In genomic region chr2:177532567-177532966, GRCh38 we compare ENCODE assay signal across 3 cellular contexts.
A peak's percentile ranks its signal among the peaks of the same experiment; 100 is the strongest.
TF ChIP-seq lines count a peak whose summit lies in the region.

No MANE protein-coding gene starts in this region.

TF ChIP-seq in SK-N-SH treated with all-trans-retinoic acid at 6 μM for 48 hours, 23 proteins besides CTCF, POLR2A, EP300 and RAD21:
- TF ChIP-seq ARNTL (CRISPR knock-in tag; IDR thresholded peaks at IDR 0.05; ENCODE audit: borderline replicate concordance, low read depth) (no peak), ZNF8 (CRISPR knock-in tag; IDR thresholded peaks at IDR 0.05) (peak; percentile 94), POU6F1 (CRISPR knock-in tag; IDR thresholded peaks at IDR 0.05; ENCODE audit: borderline replicate concordance, low read depth) (no peak), BACH2 (CRISPR knock-in tag; IDR thresholded peaks at IDR 0.05; ENCODE audit: borderline replicate concordance) (no peak), ZC3H10 (CRISPR knock-in tag; IDR thresholded peaks at IDR 0.05) (no peak), CSDC2 (CRISPR knock-in tag; IDR thresholded peaks at IDR 0.05) (no peak), ZNF70 (CRISPR knock-in tag; IDR thresholded peaks at IDR 0.05) (no peak), TSHZ2 (CRISPR knock-in tag; IDR thresholded peaks at IDR 0.05) (no peak)

TF ChIP-seq in SK-N-SH, 30 proteins besides CTCF, POLR2A, EP300 and RAD21:
- TF ChIP-seq TAF1 (IDR thresholded peaks at IDR 0.05; ENCODE audit: borderline replicate concordance, low read depth, low read length) (no peak), MAX (IDR thresholded peaks at IDR 0.05; ENCODE audit: low read depth) (no peak), IRF3 (IDR thresholded peaks at IDR 0.05; ENCODE audit: low read depth, low read length) (no peak), JUND (IDR thresholded peaks at IDR 0.05) (no peak), ELF1 (IDR thresholded peaks at IDR 0.05) (no peak), RCOR1 (IDR thresholded peaks at IDR 0.05; ENCODE audit: low read length) (no peak), SMC3 (IDR thresholded peaks at IDR 0.05; ENCODE audit: low read depth, low read length) (no peak), FOSL2 (IDR thresholded peaks at IDR 0.05; ENCODE audit: borderline replicate concordance, low read depth) (no peak), FOXM1 (IDR thresholded peaks at IDR 0.05; ENCODE audit: low read depth) (no peak), ZBTB33 (IDR thresholded peaks at IDR 0.05; ENCODE audit: borderline replicate concordance, low read depth) (no peak)

TF ChIP-seq in GM12878, 131 proteins besides CTCF, POLR2A, EP300 and RAD21:
- TF ChIP-seq TAF1 (IDR thresholded peaks at IDR 0.05; ENCODE audit: borderline replicate concordance, low read depth, low read length) (no peak), RAD51 (IDR thresholded peaks at IDR 0.05) (no peak), PAX5 (IDR thresholded peaks at IDR 0.05; ENCODE audit: borderline replicate concordance, low read depth, low read length) (no peak), ZNF274 (IDR thresholded peaks at IDR 0.05; ENCODE audit: insufficient read depth, insufficient read length) (no peak), ATF3 (IDR thresholded peaks at IDR 0.05; ENCODE audit: borderline replicate concordance, extremely low read depth, low read depth, low read length) (no peak), ZZZ3 (IDR thresholded peaks at IDR 0.05; ENCODE audit: control insufficient read depth, insufficient read length, low read depth) (no peak), USF2 (IDR thresholded peaks at IDR 0.05; ENCODE audit: borderline replicate concordance, low read depth, low read length) (no peak), RBBP5 (conservative IDR thresholded peaks at IDR 0.05) (no peak), PRDM15 (CRISPR knock-in tag; IDR thresholded peaks at IDR 0.05) (no peak), YY1 (IDR thresholded peaks at IDR 0.05; ENCODE audit: low read depth, low read length) (no peak), ETV6 (conservative IDR thresholded peaks at IDR 0.05 in 1 of 2, IDR thresholded peaks at IDR 0.05 in 1 of 2; ENCODE audit: borderline replicate concordance in 1 of 2, low read depth in 1 of 2) (no peak), CREB1 (IDR thresholded peaks at IDR 0.05; ENCODE audit: low read depth) (no peak), MLLT1 (IDR thresholded peaks at IDR 0.05) (no peak), ASH2L (IDR thresholded peaks at IDR 0.05; ENCODE audit: borderline replicate concordance, low read depth) (no peak), RELB (IDR thresholded peaks at IDR 0.05; ENCODE audit: low read depth) (no peak), SMARCA5 (IDR thresholded peaks at IDR 0.05) (no peak), CHD4 (IDR thresholded peaks at IDR 0.05) (no peak)
TF ChIP-seq in GM12878: peak in this region for 0.
